Comparison of ENCODE assay signal across 17 cellular contexts in genomic region chr11:134478611-134479010, GRCh38.
DNase-seq lines count a peak whose midpoint lies in the region; ATAC-seq and TF ChIP-seq lines count a peak whose summit lies in the region.
"Had no signal": no experiment of that assay in that cellular context is flagged by ENCODE, and none has a peak within 500 bp of the region (broad histone marks: within the 10 kb centered on the region; RNA-seq: fewer than 3 reads in every experiment).

No MANE protein-coding gene starts in this region.

- H3K27me3 Mint-ChIP-seq in endothelial cell (ENCODE audit: unreplicated experiment) = peaks cover 6% of the 10 kb centered on the region
- H3K27me3 Mint-ChIP-seq in neural crest cell (ENCODE audit: low read depth) = peaks cover 51% of the 10 kb centered on the region
- peaks cover 51% of the 10 kb centered on the region for H3K27me3 Mint-ChIP-seq in CD4-positive, alpha-beta T cell

- intact Hi-C loops in cardiac septum (cut with DNase I) = no loop called here
- intact Hi-C loops in Right ventricle myocardium inferior (cut with DNase I) = no loop called here
- intact Hi-C loops in esophagus squamous epithelium (cut with DNase I) = no loop called here
- intact Hi-C loops in CD4-positive, alpha-beta T cell (cut with DNase I, micrococcal nuclease) = no loop called here

- no peak overlapping the region for H3K4me3 ChIP-seq in esophagus squamous epithelium
- H3K4me3 ChIP-seq: BLaER1 treated with 17β-estradiol and CSF1 and Interleukin-3, amounts not matched to agents 10 nM and 100 nM had no signal

- DNase-seq in cardiac septum (ENCODE audit: low spot score) (peak; percentile 6), Right ventricle myocardium inferior (ENCODE audit: missing footprints) (no peak), endothelial cell (ENCODE audit: low spot score) (no peak), neural crest cell (ENCODE audit: low read depth, low spot score) (no peak), esophagus squamous epithelium (lab: John Stamatoyannopoulos, UW) (no peak), KBM-7 (no peak)
- DNase-seq in CD4-positive, alpha-beta T cell = no peak
- DNase-seq: CD8-positive, alpha-beta memory T cell; COR-L47; DMS 273 treated with DMSO at 0.1 percent for 48 hours; DMS53; DND-41; EL; GOT3; H7 had no signal

- WGBS in esophagus squamous epithelium, 2 donors = 11 to 20% methylated on average over 1 to 2 of the region's 2 CpGs

- TF ChIP-seq POLR2A in esophagus squamous epithelium (IDR thresholded peaks at IDR 0.05) = no peak

- in situ Hi-C loops in KBM-7 (cut with MboI; ENCODE audit: low pct_unique_long_range_greater_than_20kb, low sequenced_read_pairs) = no loop called here

- H3K4me1 ChIP-seq in esophagus squamous epithelium = no peaks in the 10 kb centered on the region

- H3K9me3 Mint-ChIP-seq in endothelial cell (ENCODE audit: unreplicated experiment) (no peaks in the 10 kb centered on the region), neural crest cell (no peaks in the 10 kb centered on the region)
- H3K9me3 Mint-ChIP-seq in CD4-positive, alpha-beta T cell = no peaks in the 10 kb centered on the region

- H3K4me3 Mint-ChIP-seq in endothelial cell (ENCODE audit: unreplicated experiment) = peak overlapping the region; percentile 66
- no peak overlapping the region for H3K4me3 Mint-ChIP-seq in neural crest cell
- H3K4me3 Mint-ChIP-seq in CD4-positive, alpha-beta T cell = no peak overlapping the region
- H3K4me3 Mint-ChIP-seq: B cell; CD8-positive, alpha-beta memory T cell had no signal

- ATAC-seq in Right ventricle myocardium inferior = no peak
- no peak for ATAC-seq in CD4-positive, alpha-beta T cell (ENCODE audit: poor library complexity)

- no peak for TF ChIP-seq CTCF in endothelial cell (IDR thresholded peaks at IDR 0.05; ENCODE audit: unreplicated experiment)
- no peak for TF ChIP-seq CTCF in neural crest cell (conservative IDR thresholded peaks at IDR 0.05)
- no peak for TF ChIP-seq CTCF in esophagus squamous epithelium (IDR thresholded peaks at IDR 0.05)
- no peak for TF ChIP-seq CTCF in CD4-positive, alpha-beta T cell (IDR thresholded peaks at IDR 0.05)

- CTCF ChIA-PET in CD4-positive, alpha-beta T cell (lab: Charles Lee) = no interaction called here

- no peaks in the 10 kb centered on the region for H3K36me3 ChIP-seq in esophagus squamous epithelium
- H3K36me3 ChIP-seq: BLaER1 treated with 17β-estradiol and CSF1 and Interleukin-3, amounts not matched to agents 10 nM and 100 nM had no signal

- H3K36me3 Mint-ChIP-seq in endothelial cell (ENCODE audit: low read depth, unreplicated experiment) (no peaks in the 10 kb centered on the region), neural crest cell (ENCODE audit: low read depth) (no peaks in the 10 kb centered on the region)
- H3K36me3 Mint-ChIP-seq in CD4-positive, alpha-beta T cell (ENCODE audit: low read depth) = no peaks in the 10 kb centered on the region
- H3K36me3 Mint-ChIP-seq: CD8-positive, alpha-beta memory T cell had no signal

- H3K27me3 ChIP-seq in esophagus squamous epithelium = peaks cover 0 to 47% (median 0%) of the 10 kb centered on the region in 4 donors
- H3K27me3 ChIP-seq in CD4-positive, alpha-beta T cell (ENCODE audit: control insufficient read depth, insufficient read depth, low read length) = no peaks in the 10 kb centered on the region

- no peak overlapping the region for H3K27ac Mint-ChIP-seq in endothelial cell (ENCODE audit: unreplicated experiment)
- H3K27ac Mint-ChIP-seq in neural crest cell (ENCODE audit: unreplicated experiment) = peak overlapping the region; percentile 83
- H3K27ac Mint-ChIP-seq in CD4-positive, alpha-beta T cell = no peak overlapping the region
- H3K27ac Mint-ChIP-seq: B cell; CD8-positive, alpha-beta memory T cell had no signal

- no peak overlapping the region for H3K27ac ChIP-seq in esophagus squamous epithelium
- H3K27ac ChIP-seq in CD4-positive, alpha-beta T cell (ENCODE audit: low read depth, low read length) = no peak overlapping the region
- H3K27ac ChIP-seq: BLaER1 treated with 17β-estradiol and CSF1 and Interleukin-3, amounts not matched to agents 10 nM and 100 nM had no signal

- no peaks in the 10 kb centered on the region for H3K9me3 ChIP-seq in esophagus squamous epithelium
- H3K9me3 ChIP-seq in CD4-positive, alpha-beta T cell (ENCODE audit: control insufficient read depth, low read length) = no peaks in the 10 kb centered on the region
- H3K9me3 ChIP-seq: BLaER1 treated with 17β-estradiol and CSF1 and Interleukin-3, amounts not matched to agents 10 nM and 100 nM had no signal

- POLR2A ChIA-PET in CD4-positive, alpha-beta T cell (lab: Charles Lee) = no interaction called here

- H3K4me1 Mint-ChIP-seq in endothelial cell (ENCODE audit: unreplicated experiment) (peaks cover 30% of the 10 kb centered on the region), neural crest cell (peaks cover 7% of the 10 kb centered on the region)
- no peaks in the 10 kb centered on the region for H3K4me1 Mint-ChIP-seq in CD4-positive, alpha-beta T cell (ENCODE audit: low read depth)
- H3K4me1 Mint-ChIP-seq: B cell; CD8-positive, alpha-beta memory T cell had no signal
